10 cellular contexts compared by ENCODE assay signal in the genomic region with DNA sequence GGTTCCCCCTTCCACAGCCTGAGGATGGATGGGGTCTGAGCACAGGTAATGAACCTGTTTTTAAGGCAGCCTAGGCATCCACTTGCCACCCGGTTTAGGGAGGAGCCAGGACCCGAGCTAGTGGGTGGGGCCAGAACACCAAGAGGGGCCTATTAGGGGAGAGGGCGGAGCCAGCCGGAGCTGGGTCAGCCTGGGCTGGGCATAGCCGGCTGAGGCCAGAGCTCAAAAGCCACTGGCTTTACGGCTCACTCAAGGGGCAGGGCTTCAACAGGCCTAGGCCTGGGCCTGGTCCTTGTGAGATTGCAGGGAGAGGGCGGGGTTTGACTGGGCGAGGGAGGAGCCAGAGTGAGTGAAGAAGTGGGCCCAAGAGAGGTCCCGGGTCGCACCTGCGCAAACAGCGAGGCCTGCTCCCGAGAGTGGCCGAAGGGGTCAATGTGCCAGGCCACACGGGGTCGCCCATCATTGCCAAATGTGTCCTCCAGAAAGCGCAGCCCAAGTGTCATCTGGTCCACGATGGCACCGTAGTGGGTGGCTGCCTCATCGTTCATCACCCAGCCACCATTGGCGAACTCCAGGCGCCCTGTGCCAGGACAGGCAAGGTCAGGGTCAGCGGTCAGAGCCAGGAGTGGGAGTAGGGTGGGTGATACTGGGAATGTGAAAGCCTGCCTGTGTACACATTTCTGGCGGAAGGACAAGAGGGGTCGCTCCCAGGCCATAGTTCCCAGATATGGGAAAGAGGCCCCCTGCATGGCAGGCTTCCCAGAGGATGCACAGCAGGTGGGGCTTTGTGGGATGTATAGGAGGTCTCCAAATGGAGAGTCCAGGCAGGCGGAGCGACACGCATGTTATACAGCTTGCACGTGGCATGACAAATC. TPM values are rescaled to one million over a fixed set of nuclear protein-coding genes. Genes with fewer than 3 reads are reported as not detected.
DNase-seq lines count a peak whose midpoint lies in the region; ATAC-seq and TF ChIP-seq lines count a peak whose summit lies in the region.
"Had no signal": no experiment of that assay in that cellular context is flagged by ENCODE, and none has a peak within 500 bp of the region (broad histone marks: within the 10 kb centered on the region; RNA-seq: fewer than 3 reads in every experiment).

No MANE protein-coding gene starts in this region.

- H3K4me1 Mint-ChIP-seq in activated naive CD8-positive, alpha-beta T cell (ENCODE audit: low read depth), result peaks cover 44% of the 10 kb centered on the region
- peaks cover 36% of the 10 kb centered on the region for H3K4me1 Mint-ChIP-seq in neural crest cell

- peak overlapping the region; percentile 97 for H3K4me3 Mint-ChIP-seq in activated naive CD8-positive, alpha-beta T cell
- H3K4me3 Mint-ChIP-seq in neural crest cell, result peak overlapping the region; percentile 78

- H4K20me1 ChIP-seq in Karpas-422 (ENCODE audit: insufficient read depth, low read depth, low read length) (no peaks in the 10 kb centered on the region), PC-9 (ENCODE audit: insufficient read depth) (no peaks in the 10 kb centered on the region)

- CTCF ChIA-PET in PC-9 (lab: Charles Lee), result no interaction called here

- H3K27me3 ChIP-seq in Karpas-422 (ENCODE audit: low read length), result no peaks in the 10 kb centered on the region
- H3K27me3 ChIP-seq in PC-9 (ENCODE audit: insufficient read depth, low read depth), result no peaks in the 10 kb centered on the region

- TF ChIP-seq CTCF in neural crest cell (conservative IDR thresholded peaks at IDR 0.05) (no peak), PC-9 (conservative IDR thresholded peaks at IDR 0.05) (no peak)

- H3K79me2 ChIP-seq in Karpas-422 (ENCODE audit: low read length), result peaks cover 60% of the 10 kb centered on the region
- peaks cover 25% of the 10 kb centered on the region for H3K79me2 ChIP-seq in PC-9 (ENCODE audit: low read depth)

- POLR2A ChIA-PET in PC-9 (lab: Charles Lee; ENCODE audit: unreplicated experiment), result no interaction called here

- H3K36me3 ChIP-seq in Karpas-422 (ENCODE audit: insufficient read depth, low read length), result peaks cover 31% of the 10 kb centered on the region
- 0 out of 2 replicates have a peak, but pooled peaks cover 4% of the 10 kb centered on the region for H3K36me3 ChIP-seq in PC-9 (ENCODE audit: low read depth)

- H3K9me3 Mint-ChIP-seq in activated naive CD8-positive, alpha-beta T cell (ENCODE audit: low read depth), result no peaks in the 10 kb centered on the region
- H3K9me3 Mint-ChIP-seq in neural crest cell, result no peaks in the 10 kb centered on the region

- H3K27ac ChIP-seq in Karpas-422 (ENCODE audit: low read length) (peak overlapping the region; percentile 78), PC-9 (no peak overlapping the region)

- H3K4me3 ChIP-seq in Karpas-422 (ENCODE audit: low read length), result peak overlapping the region; percentile 94; the same call in 1 of the 2 replicates
- no peak overlapping the region for H3K4me3 ChIP-seq in PC-9

- no peak for ATAC-seq in GM19351 (IDR thresholded peaks at IDR 0.05; ENCODE audit: unreplicated experiment)

- BruUV-seq in PC-9 (replicated peaks; lab: Mats Ljungman, UMichigan), result no TSS peak

- H3K4me1 ChIP-seq in Karpas-422 (ENCODE audit: low read length), result peaks cover 36% of the 10 kb centered on the region
- H3K4me1 ChIP-seq in PC-9 (replicated peaks; ENCODE audit: insufficient read depth), result peaks cover 21% of the 10 kb centered on the region

- DNase-seq in DMS53 (lab: John Stamatoyannopoulos, UW), result peak; percentile 22
- no peak for DNase-seq in DMS53 treated with DMSO at 0.1 percent for 48 hours (lab: John Stamatoyannopoulos, UW; ENCODE audit: unreplicated experiment)
- DNase-seq in Karpas-422, result peak; percentile 79
- no peak for DNase-seq in neural crest cell (ENCODE audit: low read depth, low spot score)
- DNase-seq in SKM-1 (lab: John Stamatoyannopoulos, UW; ENCODE audit: unreplicated experiment), result no peak
- no peak for DNase-seq in PC-9
- DNase-seq: 8988T, kidney glomerular epithelial cell had no signal

- peak overlapping the region; percentile 93 for H3K9ac ChIP-seq in Karpas-422 (ENCODE audit: low read length)

- H3K27ac Mint-ChIP-seq in activated naive CD8-positive, alpha-beta T cell, result peak overlapping the region; percentile 89
- no peak overlapping the region for H3K27ac Mint-ChIP-seq in neural crest cell (ENCODE audit: unreplicated experiment)

- H2AFZ ChIP-seq in Karpas-422 (ENCODE audit: low read length), result 0 out of 2 replicates have a peak overlapping the region, but pooled peaks have one; percentile 32
- no peak overlapping the region for H2AFZ ChIP-seq in PC-9

- H3K9me2 ChIP-seq in Karpas-422 (replicated peaks; ENCODE audit: insufficient read depth, low read length), result no peaks in the 10 kb centered on the region
- H3K9me2 ChIP-seq in PC-9 (ENCODE audit: insufficient read depth), result no peaks in the 10 kb centered on the region

- H3K4me2 ChIP-seq in Karpas-422 (ENCODE audit: low read depth, low read length, poor library complexity, severe bottlenecking) (peak overlapping the region; percentile 89), PC-9 (no peak overlapping the region)

- H3K27me3 Mint-ChIP-seq in activated naive CD8-positive, alpha-beta T cell, result no peaks in the 10 kb centered on the region
- H3K27me3 Mint-ChIP-seq in neural crest cell (ENCODE audit: low read depth), result no peaks in the 10 kb centered on the region

- peaks cover 14% of the 10 kb centered on the region; the same call in 1 of the 2 replicates for H3F3A ChIP-seq in PC-9 (ENCODE audit: insufficient read depth, low read depth)

- no peaks in the 10 kb centered on the region for H3K9me3 ChIP-seq in Karpas-422 (ENCODE audit: low read length)
- H3K9me3 ChIP-seq in PC-9 (ENCODE audit: insufficient read depth, low read depth), result no peaks in the 10 kb centered on the region

- intact Hi-C loops in PC-9 (cut with micrococcal nuclease; ENCODE audit: unreplicated experiment), result loop anchor here (5.0 to 10.0 kb wide), 2 partner anchors 610 to 742 kb away; partner anchors contain the start of gene ZNF878

- peaks cover 3% of the 10 kb centered on the region for H3K36me3 Mint-ChIP-seq in activated naive CD8-positive, alpha-beta T cell
- H3K36me3 Mint-ChIP-seq in neural crest cell (ENCODE audit: low read depth), result peaks cover 3% of the 10 kb centered on the region

RNA-seq across cellular contexts. Expression of gene MAN2B1, which starts 1.9 kb away (rescaled TPM):
- total RNA-seq in Karpas-422 (2014; rRNA removed; shearing (Covaris generic); ENCODE audit: low replicate concordance), result 77.2 and 94.3 TPM in 2 replicates
- total RNA-seq in neural crest cell (99.8 and 103 TPM in 2 replicates), PC-9 (2021) (41.5 and 48.2 TPM in 2 replicates)

RNA-seq across cellular contexts. Expression of gene WDR83, which starts 2.0 kb away (rescaled TPM):
- total RNA-seq in Karpas-422 (2014; rRNA removed; shearing (Covaris generic); ENCODE audit: low replicate concordance), result 13.3 and 16.5 TPM in 2 replicates
- total RNA-seq in neural crest cell, result 19.0 and 19.9 TPM in 2 replicates
- total RNA-seq in PC-9 (2021), result 12.9 and 21.2 TPM in 2 replicates

RNA-seq across cellular contexts. Expression of gene DHPS, which starts 17.0 kb away (rescaled TPM):
- 62.2 and 90.8 TPM in 2 replicates for total RNA-seq in Karpas-422 (2014; rRNA removed; shearing (Covaris generic); ENCODE audit: low replicate concordance)
- total RNA-seq in neural crest cell (98.8 and 106 TPM in 2 replicates), PC-9 (2021) (106 and 121 TPM in 2 replicates)

RNA-seq across cellular contexts. Expression of gene GNG14, which starts 23.2 kb away (rescaled TPM):
- total RNA-seq in Karpas-422 (2014; rRNA removed; shearing (Covaris generic); ENCODE audit: low replicate concordance), result not detected in 2 replicates
- total RNA-seq in neural crest cell (not detected in 2 replicates), PC-9 (2021) (not detected in 2 replicates)

RNA-seq across cellular contexts. Expression of gene FBXW9, which starts 31.8 kb away (rescaled TPM):
- total RNA-seq in Karpas-422 (2014; rRNA removed; shearing (Covaris generic); ENCODE audit: low replicate concordance), result 2.1 and 12.8 TPM in 2 replicates
- total RNA-seq in neural crest cell (15.9 and 16.0 TPM in 2 replicates), PC-9 (2021) (21.0 and 21.9 TPM in 2 replicates)

Comparison
In these comparisons a context has a peak if more than half of its experiments do, and no peak if none do; other contexts are left out.
1. DNase-seq: peak in DMS53 (single experiment) and Karpas-422 (single experiment); none in DMS53 treated with DMSO at 0.1 percent for 48 hours (single experiment), neural crest cell (single experiment), SKM-1 (single experiment) and PC-9 (0 of 2).